In genomic region chr19:7502552-7502951, GRCh38 we compare ENCODE assay signal across 13 cellular contexts. TPM values are rescaled to one million over a fixed set of nuclear protein-coding genes. Genes with fewer than 3 reads are reported as not detected.
DNase-seq lines count a peak whose midpoint lies in the region; FAIRE-seq and TF ChIP-seq lines count a peak whose summit lies in the region.
"Had no signal": no experiment of that assay in that cellular context is flagged by ENCODE, and none has a peak within 500 bp of the region (broad histone marks: within the 10 kb centered on the region; RNA-seq: fewer than 3 reads in every experiment).

No MANE protein-coding gene starts in this region.

- H3K4me1 ChIP-seq in H1 (replicated peaks in 1 of 4; ENCODE audit: control insufficient read depth in 3 of 4, insufficient read depth in 4 of 4, low read length in 3 of 4), result peaks cover 0 to 13% (median 10%) of the 10 kb centered on the region in 4 experiments; a peak in 5 of 7 replicates

- H3K27me3 ChIP-seq in H1 (replicated peaks in 1 of 4; ENCODE audit: control insufficient read depth in 3 of 4, extremely low read depth in 1 of 4, insufficient read depth in 3 of 4, low read length in 3 of 4), result peaks cover 1 to 33% (median 25%) of the 10 kb centered on the region in 4 experiments

- H3K79me1 ChIP-seq in H1 (ENCODE audit: low read depth, low read length), result no peaks in the 10 kb centered on the region

- no peak for TF ChIP-seq CTCF in H1 (IDR thresholded peaks at IDR 0.05; ENCODE audit: control extremely low read depth in 1 of 3, insufficient read depth in 1 of 3, low read depth in 1 of 3, low read length in 3 of 3)

- no peak overlapping the region for H2BK120ac ChIP-seq in H1 (replicated peaks; ENCODE audit: low read depth, low read length)

- no peak for TF ChIP-seq EP300 in H1 (IDR thresholded peaks at IDR 0.05; ENCODE audit: borderline replicate concordance in 1 of 2, low read depth in 2 of 2, low read length in 2 of 2)

- H3K23ac ChIP-seq in H1 (ENCODE audit: insufficient read length), result no peak overlapping the region

- POLR2A ChIA-PET in H1 (lab: Charles Lee; ENCODE audit: partially characterized antibody), result no interaction called here

- no peaks in the 10 kb centered on the region for H4K20me1 ChIP-seq in H1 (replicated peaks in 1 of 2; ENCODE audit: control insufficient read depth in 1 of 2, insufficient read depth in 2 of 2, low read length in 2 of 2)

- H3K4me2 ChIP-seq in H1 (ENCODE audit: insufficient read depth in 1 of 2, low read depth in 2 of 2, low read length in 2 of 2), result no peak overlapping the region
- H3K4me2 ChIP-seq: BLaER1 treated with 17β-estradiol and CSF1 and Interleukin-3, amounts not matched to agents 10 nM and 100 nM had no signal

- CTCF ChIA-PET in H1 (lab: Charles Lee; ENCODE audit: partially characterized antibody), result interaction anchor here (0.9 to 1.5 kb wide), 2 partner anchors 8 to 40 kb away, joined by 3 to 4 read pairs; no protein-coding TSS in a partner anchor

- no peak overlapping the region for H2BK12ac ChIP-seq in H1 (ENCODE audit: low read depth, low read length)

- no peak for TF ChIP-seq POLR2A in H1 (IDR thresholded peaks at IDR 0.05; ENCODE audit: control extremely low read depth in 1 of 2, low read depth in 2 of 2, low read length in 2 of 2)

- no peaks in the 10 kb centered on the region for H3K79me2 ChIP-seq in H1 (ENCODE audit: control insufficient read depth in 1 of 2, insufficient read depth in 2 of 2, low read length in 2 of 2)

- H3K9ac ChIP-seq in H1 (replicated peaks in 1 of 4; ENCODE audit: extremely low read depth in 1 of 4, low read depth in 3 of 4, low read length in 3 of 4), result no peak overlapping the region
- H3K9ac ChIP-seq: BLaER1 treated with 17β-estradiol and CSF1 and Interleukin-3, amounts not matched to agents 10 nM and 100 nM had no signal

- H2BK20ac ChIP-seq in H1 (ENCODE audit: low read length), result no peak overlapping the region

- H3K36me3 ChIP-seq in H1 (ENCODE audit: control insufficient read depth in 2 of 4, insufficient read depth in 4 of 4, low read length in 3 of 4), result no peaks in the 10 kb centered on the region
- H3K36me3 ChIP-seq: BLaER1 treated with 17β-estradiol and CSF1 and Interleukin-3, amounts not matched to agents 10 nM and 100 nM had no signal

- 43% methylated on average over 2 of the region's 2 CpGs; no CpG with 5 or more reads in 1 of the 2 experiments for WGBS in H1 (ENCODE audit: extremely low coverage in 1 of 2, insufficient coverage in 1 of 2, insufficient read length in 1 of 2, insufficient replicate concordance in 2 of 2, low coverage in 1 of 2, low lambda C conversion rate in 2 of 2, missing lambda C conversion rate in 1 of 2), 2 experiments

- no peak overlapping the region for H3K56ac ChIP-seq in H1 (replicated peaks; ENCODE audit: insufficient read length, low read depth, low read length)

- TF ChIP-seq RAD21 in H1 (IDR thresholded peaks at IDR 0.05 in 1 of 2, conservative IDR thresholded peaks at IDR 0.05 in 1 of 2; ENCODE audit: low read depth in 2 of 2, low read length in 2 of 2), result no peak

- H2BK5ac ChIP-seq in H1 (ENCODE audit: low read depth, low read length), result no peak overlapping the region

- H4K5ac ChIP-seq in H1 (ENCODE audit: insufficient read length, low read depth, low read length), result no peak overlapping the region

- no peak overlapping the region for H3K27ac ChIP-seq in H1 (ENCODE audit: low read depth, low read length)
- H3K27ac ChIP-seq: BLaER1 treated with 17β-estradiol and CSF1 and Interleukin-3, amounts not matched to agents 10 nM and 100 nM had no signal

- H3K9me3 ChIP-seq in H1 (ENCODE audit: insufficient read depth in 2 of 2, low read depth in 1 of 2, low read length in 1 of 2), result peaks cover 0 to 5% of the 10 kb centered on the region in 2 experiments; a peak in 1 of 4 replicates
- H3K9me3 ChIP-seq: BLaER1 treated with 17β-estradiol and CSF1 and Interleukin-3, amounts not matched to agents 10 nM and 100 nM had no signal

- no peak overlapping the region for H3K14ac ChIP-seq in H1 (ENCODE audit: insufficient read length)

- peak; percentile 85 for FAIRE-seq in HTR-8/SVneo (lab: Jason Lieb, UNC)
- no peak for FAIRE-seq in H1 (lab: Jason Lieb, UNC)
- FAIRE-seq: GM12878 had no signal

- no peak for DNase-seq in HTR-8/SVneo (ENCODE audit: insufficient read length, low spot score)
- DNase-seq in H1 (ENCODE audit: low read depth in 1 of 2, low spot score in 2 of 2), result no peak
- no peak for DNase-seq in stimulated activated CD4-positive, alpha-beta T cell treated with anti-CD3 and anti-CD28 coated beads, Interleukin-15, amount 100 ng/mL, for 24 hours
- DNase-seq in central memory CD4-positive, alpha-beta T cell, result no peak
- DNase-seq: CD8-positive, alpha-beta T cell; DMS 273 treated with DMSO at 0.1 percent for 48 hours; DMS53; DND-41; EL; GOT3; H9 had no signal

- H4K8ac ChIP-seq in H1 (ENCODE audit: extremely low read depth, insufficient read depth, low read length), result no peak overlapping the region

- no peak overlapping the region for H2AK5ac ChIP-seq in H1 (ENCODE audit: low read depth, low read length)

- H3K18ac ChIP-seq in H1 (ENCODE audit: extremely low read depth, low read length), result no peak overlapping the region

- no peak overlapping the region for H3K4me3 ChIP-seq in H1 (ENCODE audit: extremely low read depth in 1 of 4, insufficient read depth in 2 of 4, low read depth in 3 of 4, low read length in 4 of 4)
- H3K4me3 ChIP-seq: BLaER1 treated with 17β-estradiol and CSF1 and Interleukin-3, amounts not matched to agents 10 nM and 100 nM; GM12878 had no signal

- peaks cover 14% of the 10 kb centered on the region; the same call in 1 of the 2 replicates for H3K23me2 ChIP-seq in H1 (ENCODE audit: low read depth, low read length)

- H4K91ac ChIP-seq in H1 (replicated peaks; ENCODE audit: insufficient read length, low read length), result no peak overlapping the region

- no peak overlapping the region for H3K4ac ChIP-seq in H1 (replicated peaks; ENCODE audit: insufficient read length, low read depth, low read length)

- H2AFZ ChIP-seq in H1 (ENCODE audit: low read length), result no peak overlapping the region

- H2BK15ac ChIP-seq in H1 (ENCODE audit: low read length), result no peak overlapping the region

TF ChIP-seq in H1, 55 proteins besides CTCF, POLR2A, EP300 and RAD21:
- TF ChIP-seq KDM1A (IDR thresholded peaks at IDR 0.05; ENCODE audit: borderline replicate concordance, low read length), result peak; percentile 48; the same call in 1 of the 2 replicates
- no peak for TF ChIP-seq RFX5 (IDR thresholded peaks at IDR 0.05; ENCODE audit: borderline replicate concordance, low read depth, low read length)
- no peak for TF ChIP-seq E2F6 (IDR thresholded peaks at IDR 0.05)
TF ChIP-seq in H1: peak in this region for 1.

RNA-seq across cellular contexts. Expression of gene ZNF358, which starts 13.4 kb away (rescaled TPM):
- total RNA-seq in H1 (2021; fragmentation: NEBNext Ultra II Directional; extraction: Animal tissue kit (Norgen Biotek cat#: 25700)), result 40.0 and 44.0 TPM in 2 replicates
- 60.3 and 117 TPM in 2 replicates for polyA plus RNA-seq in H1 (2011; rRNA removed)
- 39.7 TPM for polyA plus RNA-seq in H1 (2011; cell fraction: cytosol; rRNA removed)
- polyA plus RNA-seq in H1 (2011; cell fraction: nucleus; rRNA removed), result 48.1 TPM
- polyA plus RNA-seq in H1 (2012, experiment 1 of 2), result 34.2 to 38.8 TPM (median 38.1 TPM) in 4 replicates
- 37.1 TPM for polyA plus RNA-seq in H1 (2012, experiment 2 of 2)
- 43.9 TPM for polyA plus RNA-seq in H1 (2013, experiment 1 of 2)
- 44.5 TPM for polyA plus RNA-seq in H1 (2013, experiment 2 of 2)
- 15.6 and 24.3 TPM in 2 replicates for polyA minus RNA-seq in H1 (2011; rRNA and poly(A)+ RNA removed)
- polyA minus RNA-seq in H1 (2011; cell fraction: cytosol; rRNA and poly(A)+ RNA removed), result 34.9 TPM
- polyA minus RNA-seq in H1 (2011; cell fraction: nucleus; rRNA and poly(A)+ RNA removed), result 19.2 TPM

RNA-seq across cellular contexts. Expression of gene PEX11G, which starts 13.7 kb away (rescaled TPM):
- 1.8 and 2.1 TPM in 2 replicates for total RNA-seq in H1 (2021; fragmentation: NEBNext Ultra II Directional; extraction: Animal tissue kit (Norgen Biotek cat#: 25700))
- 4.3 and 5.3 TPM in 2 replicates for polyA plus RNA-seq in H1 (2011; rRNA removed)
- 5.6 TPM for polyA plus RNA-seq in H1 (2011; cell fraction: cytosol; rRNA removed)
- 3.9 TPM for polyA plus RNA-seq in H1 (2011; cell fraction: nucleus; rRNA removed)
- polyA plus RNA-seq in H1 (2012, experiment 1 of 2), result 1.4 to 4.6 TPM (median 3.1 TPM) in 4 replicates
- polyA plus RNA-seq in H1 (2012, experiment 2 of 2), result 2.7 TPM
- polyA plus RNA-seq in H1 (2013, experiment 1 of 2), result 1.4 TPM
- polyA plus RNA-seq in H1 (2013, experiment 2 of 2), result 1.7 TPM
- polyA minus RNA-seq in H1 (2011; rRNA and poly(A)+ RNA removed), result 0.44 and 0.90 TPM in 2 replicates
- 1.7 TPM for polyA minus RNA-seq in H1 (2011; cell fraction: cytosol; rRNA and poly(A)+ RNA removed)
- 1.4 TPM for polyA minus RNA-seq in H1 (2011; cell fraction: nucleus; rRNA and poly(A)+ RNA removed)
- total RNA-seq: CD8-positive, alpha-beta T cell had no signal

RNA-seq across cellular contexts. Expression of gene MCOLN1, which starts 19.9 kb away (rescaled TPM):
- total RNA-seq in H1 (2021; fragmentation: NEBNext Ultra II Directional; extraction: Animal tissue kit (Norgen Biotek cat#: 25700)), result 15.8 and 19.1 TPM in 2 replicates
- polyA plus RNA-seq in H1 (2011; rRNA removed), result 40.0 and 42.8 TPM in 2 replicates
- polyA plus RNA-seq in H1 (2011; cell fraction: cytosol; rRNA removed), result 26.0 TPM
- 71.1 TPM for polyA plus RNA-seq in H1 (2011; cell fraction: nucleus; rRNA removed)
- 16.2 to 22.1 TPM (median 19.4 TPM) in 4 replicates for polyA plus RNA-seq in H1 (2012, experiment 1 of 2)
- polyA plus RNA-seq in H1 (2012, experiment 2 of 2), result 24.5 TPM
- polyA plus RNA-seq in H1 (2013, experiment 1 of 2), result 18.1 TPM
- polyA plus RNA-seq in H1 (2013, experiment 2 of 2), result 18.1 TPM
- 32.4 and 35.1 TPM in 2 replicates for polyA minus RNA-seq in H1 (2011; rRNA and poly(A)+ RNA removed)
- 19.8 TPM for polyA minus RNA-seq in H1 (2011; cell fraction: cytosol; rRNA and poly(A)+ RNA removed)
- 22.5 TPM for polyA minus RNA-seq in H1 (2011; cell fraction: nucleus; rRNA and poly(A)+ RNA removed)

RNA-seq across cellular contexts. Expression of gene PNPLA6, which starts 33.0 kb away (rescaled TPM):
- 121 and 123 TPM in 2 replicates for total RNA-seq in H1 (2021; fragmentation: NEBNext Ultra II Directional; extraction: Animal tissue kit (Norgen Biotek cat#: 25700))
- polyA plus RNA-seq in H1 (2011; rRNA removed), result 55.1 and 121 TPM in 2 replicates
- 59.0 TPM for polyA plus RNA-seq in H1 (2011; cell fraction: cytosol; rRNA removed)
- 207 TPM for polyA plus RNA-seq in H1 (2011; cell fraction: nucleus; rRNA removed)
- polyA plus RNA-seq in H1 (2012, experiment 1 of 2), result 77.9 to 117 TPM (median 110 TPM) in 4 replicates
- 119 TPM for polyA plus RNA-seq in H1 (2012, experiment 2 of 2)
- 101 TPM for polyA plus RNA-seq in H1 (2013, experiment 1 of 2)
- polyA plus RNA-seq in H1 (2013, experiment 2 of 2), result 100 TPM
- polyA minus RNA-seq in H1 (2011; rRNA and poly(A)+ RNA removed), result 48.4 and 57.9 TPM in 2 replicates
- polyA minus RNA-seq in H1 (2011; cell fraction: cytosol; rRNA and poly(A)+ RNA removed), result 93.0 TPM
- 92.4 TPM for polyA minus RNA-seq in H1 (2011; cell fraction: nucleus; rRNA and poly(A)+ RNA removed)
